1 cellular context compared by ENCODE assay signal in genomic region chr11:34850339-34850738, GRCh38.
TF ChIP-seq lines count a peak whose summit lies in the region.

No MANE protein-coding gene starts in this region.

TF ChIP-seq in GM23338, 12 proteins besides CTCF, POLR2A, EP300 and RAD21 (continued from another document):
- no peak for TF ChIP-seq REST (IDR thresholded peaks at IDR 0.05; ENCODE audit: unreplicated experiment)
- no peak for TF ChIP-seq POLR2AphosphoS5 (IDR thresholded peaks at IDR 0.05; ENCODE audit: low read depth)
